13 cellular contexts compared by ENCODE assay signal in genomic region chr10:92123031-92123450, GRCh38.
DNase-seq lines count a peak whose midpoint lies in the region; ATAC-seq and TF ChIP-seq lines count a peak whose summit lies in the region.
"Had no signal": no experiment of that assay in that cellular context is flagged by ENCODE, and none has a peak within 500 bp of the region (broad histone marks: within the 10 kb centered on the region; RNA-seq: fewer than 3 reads in every experiment).

No MANE protein-coding gene starts in this region.

- H3K27ac ChIP-seq in lung (ENCODE audit: low read depth in 1 of 2, low read length in 1 of 2) (peak overlapping the region in 1 of 2 donors; percentile 31), upper lobe of left lung (peak overlapping the region; percentile 69 to 79 (median 70))
- H3K27ac ChIP-seq: HL-60 had no signal

- ATAC-seq in esophagus mucosa: peak; percentile 88
- peak; percentile 70 for ATAC-seq in lung (ENCODE audit: insufficient read depth, low FRiP score)
- peak; percentile 47 to 85 for ATAC-seq in upper lobe of left lung (ENCODE audit: low FRiP score in 2 of 2)

- H3K36me3 ChIP-seq in lung (ENCODE audit: control insufficient read depth in 2 of 2, insufficient read depth in 2 of 2, low read length in 2 of 2): no peaks in the 10 kb centered on the region
- no peaks in the 10 kb centered on the region for H3K36me3 ChIP-seq in upper lobe of left lung

- H3K4me1 ChIP-seq in lung (ENCODE audit: control insufficient read depth in 2 of 2, insufficient read depth in 2 of 2, low read length in 2 of 2): peaks cover 12 to 43% of the 10 kb centered on the region in 2 donors
- peaks cover 35 to 41% (median 38%) of the 10 kb centered on the region in 4 donors for H3K4me1 ChIP-seq in upper lobe of left lung

- peaks cover 37% of the 10 kb centered on the region for H3K4me1 Mint-ChIP-seq in chondrocyte (ENCODE audit: low read depth)

- H3K4me3 ChIP-seq in lung (no peak overlapping the region), upper lobe of left lung (no peak overlapping the region)

- TF ChIP-seq CTCF in lung (IDR thresholded peaks at IDR 0.05; ENCODE audit: control extremely low read depth, extremely low read depth) (no peak), upper lobe of left lung (IDR thresholded peaks at IDR 0.05) (no peak), chondrocyte (IDR thresholded peaks at IDR 0.05) (no peak), GM10248 (IDR thresholded peaks at IDR 0.05; ENCODE audit: control extremely low read depth, extremely low read depth, low read depth, missing control alignments) (no peak)

- H3K27me3 ChIP-seq in lung (ENCODE audit: control insufficient read depth, insufficient read depth) (no peaks in the 10 kb centered on the region), upper lobe of left lung (no peaks in the 10 kb centered on the region)

- peak in 1 of 4 donors; percentile 32 for TF ChIP-seq EP300 in upper lobe of left lung (IDR thresholded peaks at IDR 0.05)

- POLR2A ChIA-PET in GM10248 (lab: Yijun Ruan, JAX): no interaction called here

- no peak for TF ChIP-seq POLR2A in upper lobe of left lung (IDR thresholded peaks at IDR 0.05)

- peaks cover 2% of the 10 kb centered on the region for H3K36me3 Mint-ChIP-seq in chondrocyte (ENCODE audit: low read depth)

- no peak overlapping the region for H3K4me3 Mint-ChIP-seq in chondrocyte (ENCODE audit: unreplicated experiment)
- H3K4me3 Mint-ChIP-seq: activated T-helper 1 cell treated with anti-CD3 and anti-CD28 coated beads, Interleukin-12 subunit alpha, Interleukin-12 subunit beta, Interleukin-2, Interleukin-4 antibody, amounts not matched to agents 30 ng/mL and 10 ng/mL and 1 ng/mL, durations not matched to agents 14 hours and 24 hours and 36 hours; naive B cell had no signal

- no peak overlapping the region for H3K27ac Mint-ChIP-seq in chondrocyte (ENCODE audit: unreplicated experiment)
- H3K27ac Mint-ChIP-seq: activated T-helper 1 cell treated with anti-CD3 and anti-CD28 coated beads, Interleukin-12 subunit alpha, Interleukin-12 subunit beta, Interleukin-2, Interleukin-4 antibody, amounts not matched to agents 30 ng/mL and 10 ng/mL and 1 ng/mL, durations not matched to agents 14 hours and 24 hours and 36 hours had no signal

- peak; percentile 39 for DNase-seq in NCI-H510A treated with DMSO at 0.1 percent for 48 hours (lab: John Stamatoyannopoulos, UW)
- DNase-seq in NCI-H510A (lab: John Stamatoyannopoulos, UW): no peak
- DNase-seq in lung (ENCODE audit: low spot score): peak; percentile 40
- DNase-seq in upper lobe of left lung: peak in 1 of 2 donors; percentile 70
- no peak for DNase-seq in chondrocyte (ENCODE audit: low spot score)
- DNase-seq in GM10248 (ENCODE audit: extremely low spot score): no peak
- no peak for DNase-seq in RPMI8226
- DNase-seq: activated CD4-positive, alpha-beta T cell treated with anti-CD3 and anti-CD28 coated beads for 48 hours; naive B cell; NCI-H2171 had no signal

- H3K9me3 Mint-ChIP-seq in chondrocyte (ENCODE audit: low read depth): no peaks in the 10 kb centered on the region
- H3K9me3 Mint-ChIP-seq: activated T-helper 1 cell treated with anti-CD3 and anti-CD28 coated beads, Interleukin-12 subunit alpha, Interleukin-12 subunit beta, Interleukin-2, Interleukin-4 antibody, amounts not matched to agents 30 ng/mL and 10 ng/mL and 1 ng/mL, durations not matched to agents 14 hours and 24 hours and 36 hours; naive B cell had no signal

- CTCF ChIA-PET in GM10248 (lab: Yijun Ruan, JAX): interaction anchor here (0.9 kb wide), 1 partner anchor 182 kb away, joined by 3 read pairs; no protein-coding TSS in a partner anchor

- no peaks in the 10 kb centered on the region for H3K27me3 Mint-ChIP-seq in chondrocyte (ENCODE audit: low read depth)
- H3K27me3 Mint-ChIP-seq: naive B cell had no signal

- H3K9me3 ChIP-seq in lung (ENCODE audit: control insufficient read depth in 2 of 2, insufficient read depth in 1 of 2, low read length in 1 of 2) (no peaks in the 10 kb centered on the region), upper lobe of left lung (no peaks in the 10 kb centered on the region)

- 53 to 67% methylated on average over 4 of the region's 4 CpGs for WGBS in lung, 2 donors
- WGBS in upper lobe of left lung, 2 donors: 58 to 71% methylated on average over 4 of the region's 4 CpGs

Comparison
In these comparisons a context has a peak if more than half of its experiments do, and no peak if none do; other contexts are left out.
1. DNase-seq: peak in NCI-H510A treated with DMSO at 0.1 percent for 48 hours (single experiment) and lung (single experiment); none in NCI-H510A (single experiment), chondrocyte (single experiment), GM10248 (single experiment) and RPMI8226 (single experiment).
2. Peak in every context shown above with its lines, with median percentiles within 50 percentile points of each other: ATAC-seq.